Comparison of ENCODE assay signal across 8 cellular contexts in genomic region chrX:71366674-71367256, GRCh38. TPM values are rescaled to one million over a fixed set of nuclear protein-coding genes. Genes with fewer than 3 reads are reported as not detected.
DNase-seq lines count a peak whose midpoint lies in the region; ATAC-seq and TF ChIP-seq lines count a peak whose summit lies in the region.

No MANE protein-coding gene starts in this region.

- H3K4me1 ChIP-seq in breast epithelium, result no peaks in the 10 kb centered on the region

- no peak for TF ChIP-seq POLR2A in breast epithelium (IDR thresholded peaks at IDR 0.05)

- ATAC-seq in HG02981 (IDR thresholded peaks at IDR 0.05; ENCODE audit: unreplicated experiment) (peak; percentile 3), T-helper 17 cell (no peak), HG03439 (IDR thresholded peaks at IDR 0.05; ENCODE audit: unreplicated experiment) (no peak)

- peak overlapping the region; percentile 97 for H3K4me3 Mint-ChIP-seq in T-helper 17 cell

- H3K36me3 Mint-ChIP-seq in T-helper 17 cell (ENCODE audit: low read depth), result peaks cover 3% of the 10 kb centered on the region

- no peak for TF ChIP-seq CTCF in GM12875 (IDR thresholded peaks at IDR 0.05; ENCODE audit: borderline replicate concordance, insufficient read depth, low read depth, low read length)
- TF ChIP-seq CTCF in breast epithelium (IDR thresholded peaks at IDR 0.05), result no peak

- H3K36me3 ChIP-seq in breast epithelium, result no peaks in the 10 kb centered on the region

- H3K27ac ChIP-seq in breast epithelium, result peak overlapping the region; percentile 91 to 98

- H3K27me3 Mint-ChIP-seq in T-helper 17 cell, result no peaks in the 10 kb centered on the region

- peaks cover 0 to 7% of the 10 kb centered on the region in 2 donors for H3K27me3 ChIP-seq in breast epithelium

- peaks cover 24% of the 10 kb centered on the region for H3K4me1 Mint-ChIP-seq in T-helper 17 cell

- H3K9me3 ChIP-seq in T-helper 17 cell (ENCODE audit: control insufficient read depth, low read length, poor library complexity, severe bottlenecking) (no peaks in the 10 kb centered on the region), breast epithelium (peaks cover 0 to 5% of the 10 kb centered on the region in 2 donors)

- DNase-seq in T-helper 17 cell, result peak in 2 of 3 donors; percentile 4 to 8
- no peak for DNase-seq in breast epithelium (ENCODE audit: low spot score in 2 of 2)
- DNase-seq in islet precursor cell, result peak; percentile 53
- peak; percentile 34 to 46 for DNase-seq in stimulated activated CD4-positive, alpha-beta T cell treated with anti-CD3 and anti-CD28 coated beads, Interleukin-2, amount 100 ng/mL, for 24 hours
- no peak for DNase-seq in dedifferentiated amniotic fluid mesenchymal stem cell (ENCODE audit: extremely low spot score)

- H3K27ac Mint-ChIP-seq in T-helper 17 cell, result peak overlapping the region; percentile 97

- intact Hi-C loops in breast epithelium (cut with DNase I; ENCODE audit: low total_unique reads), result no loop called here

- H3K4me3 ChIP-seq in GM12875 (ENCODE audit: low read depth, low read length) (peak overlapping the region; percentile 93), breast epithelium (peak overlapping the region; percentile 67 to 83 (median 69))

RNA-seq across cellular contexts. Expression of gene TAF1, which starts 0.6 kb away (rescaled TPM):
- 10 to 100 TPM; 52.9 to 62.5 TPM for total RNA-seq in T-helper 17 cell
- 10 to 100 TPM; 54.4 to 71.0 (median 60.6) TPM for total RNA-seq in breast epithelium

Comparison
In these comparisons a context has a peak if more than half of its experiments do, and no peak if none do; other contexts are left out.
1. DNase-seq: peak in T-helper 17 cell (2 of 3), islet precursor cell (single experiment) and stimulated activated CD4-positive, alpha-beta T cell treated with anti-CD3 and anti-CD28 coated beads, Interleukin-2, amount 100 ng/mL, for 24 hours (2 of 2); none in breast epithelium (0 of 2) and dedifferentiated amniotic fluid mesenchymal stem cell (single experiment).